Comparison of ENCODE assay signal across 1 cellular context in the genomic region with DNA sequence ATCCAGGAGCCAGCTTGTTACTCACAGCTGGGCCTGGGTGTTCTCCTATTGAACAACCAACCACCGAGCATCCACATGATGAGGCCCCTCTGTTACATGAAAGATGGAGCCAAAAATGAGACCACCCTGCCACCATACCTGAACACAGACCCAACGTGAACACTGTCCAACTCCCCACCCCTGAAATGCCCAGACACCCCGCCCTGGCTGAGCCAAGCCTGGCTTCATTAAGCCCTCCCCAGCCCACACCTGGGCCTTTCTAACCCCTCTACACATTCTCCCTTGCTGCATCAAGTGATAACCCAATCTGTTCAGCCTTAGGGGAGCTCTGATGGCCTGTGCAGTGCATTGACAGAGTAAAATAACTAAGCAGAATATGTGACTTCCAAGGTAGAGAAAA.
TF ChIP-seq lines count a peak whose summit lies in the region.

No MANE protein-coding gene starts in this region.

TF ChIP-seq in GM23338, 12 proteins besides CTCF, POLR2A, EP300 and RAD21 (continued from another document):
- TF ChIP-seq, protein P1, sequence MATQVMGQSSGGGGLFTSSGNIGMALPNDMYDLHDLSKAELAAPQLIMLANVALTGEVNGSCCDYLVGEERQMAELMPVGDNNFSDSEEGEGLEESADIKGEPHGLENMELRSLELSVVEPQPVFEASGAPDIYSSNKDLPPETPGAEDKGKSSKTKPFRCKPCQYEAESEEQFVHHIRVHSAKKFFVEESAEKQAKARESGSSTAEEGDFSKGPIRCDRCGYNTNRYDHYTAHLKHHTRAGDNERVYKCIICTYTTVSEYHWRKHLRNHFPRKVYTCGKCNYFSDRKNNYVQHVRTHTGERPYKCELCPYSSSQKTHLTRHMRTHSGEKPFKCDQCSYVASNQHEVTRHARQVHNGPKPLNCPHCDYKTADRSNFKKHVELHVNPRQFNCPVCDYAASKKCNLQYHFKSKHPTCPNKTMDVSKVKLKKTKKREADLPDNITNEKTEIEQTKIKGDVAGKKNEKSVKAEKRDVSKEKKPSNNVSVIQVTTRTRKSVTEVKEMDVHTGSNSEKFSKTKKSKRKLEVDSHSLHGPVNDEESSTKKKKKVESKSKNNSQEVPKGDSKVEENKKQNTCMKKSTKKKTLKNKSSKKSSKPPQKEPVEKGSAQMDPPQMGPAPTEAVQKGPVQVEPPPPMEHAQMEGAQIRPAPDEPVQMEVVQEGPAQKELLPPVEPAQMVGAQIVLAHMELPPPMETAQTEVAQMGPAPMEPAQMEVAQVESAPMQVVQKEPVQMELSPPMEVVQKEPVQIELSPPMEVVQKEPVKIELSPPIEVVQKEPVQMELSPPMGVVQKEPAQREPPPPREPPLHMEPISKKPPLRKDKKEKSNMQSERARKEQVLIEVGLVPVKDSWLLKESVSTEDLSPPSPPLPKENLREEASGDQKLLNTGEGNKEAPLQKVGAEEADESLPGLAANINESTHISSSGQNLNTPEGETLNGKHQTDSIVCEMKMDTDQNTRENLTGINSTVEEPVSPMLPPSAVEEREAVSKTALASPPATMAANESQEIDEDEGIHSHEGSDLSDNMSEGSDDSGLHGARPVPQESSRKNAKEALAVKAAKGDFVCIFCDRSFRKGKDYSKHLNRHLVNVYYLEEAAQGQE (IDR thresholded peaks at IDR 0.05; ENCODE audit: unreplicated experiment): no peak
- TF ChIP-seq ZNF114 (CRISPR knock-in tag; IDR thresholded peaks at IDR 0.05): no peak
- no peak for TF ChIP-seq POLR2AphosphoS5 (IDR thresholded peaks at IDR 0.05; ENCODE audit: low read depth)
- no peak for TF ChIP-seq JUNB (IDR thresholded peaks at IDR 0.05; ENCODE audit: unreplicated experiment)
- TF ChIP-seq EZH2 (IDR thresholded peaks at IDR 0.05; ENCODE audit: low read depth, unreplicated experiment): no peak
- TF ChIP-seq, protein P2, sequence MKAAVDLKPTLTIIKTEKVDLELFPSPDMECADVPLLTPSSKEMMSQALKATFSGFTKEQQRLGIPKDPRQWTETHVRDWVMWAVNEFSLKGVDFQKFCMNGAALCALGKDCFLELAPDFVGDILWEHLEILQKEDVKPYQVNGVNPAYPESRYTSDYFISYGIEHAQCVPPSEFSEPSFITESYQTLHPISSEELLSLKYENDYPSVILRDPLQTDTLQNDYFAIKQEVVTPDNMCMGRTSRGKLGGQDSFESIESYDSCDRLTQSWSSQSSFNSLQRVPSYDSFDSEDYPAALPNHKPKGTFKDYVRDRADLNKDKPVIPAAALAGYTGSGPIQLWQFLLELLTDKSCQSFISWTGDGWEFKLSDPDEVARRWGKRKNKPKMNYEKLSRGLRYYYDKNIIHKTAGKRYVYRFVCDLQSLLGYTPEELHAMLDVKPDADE (IDR thresholded peaks at IDR 0.05): no peak
- TF ChIP-seq, protein P3, sequence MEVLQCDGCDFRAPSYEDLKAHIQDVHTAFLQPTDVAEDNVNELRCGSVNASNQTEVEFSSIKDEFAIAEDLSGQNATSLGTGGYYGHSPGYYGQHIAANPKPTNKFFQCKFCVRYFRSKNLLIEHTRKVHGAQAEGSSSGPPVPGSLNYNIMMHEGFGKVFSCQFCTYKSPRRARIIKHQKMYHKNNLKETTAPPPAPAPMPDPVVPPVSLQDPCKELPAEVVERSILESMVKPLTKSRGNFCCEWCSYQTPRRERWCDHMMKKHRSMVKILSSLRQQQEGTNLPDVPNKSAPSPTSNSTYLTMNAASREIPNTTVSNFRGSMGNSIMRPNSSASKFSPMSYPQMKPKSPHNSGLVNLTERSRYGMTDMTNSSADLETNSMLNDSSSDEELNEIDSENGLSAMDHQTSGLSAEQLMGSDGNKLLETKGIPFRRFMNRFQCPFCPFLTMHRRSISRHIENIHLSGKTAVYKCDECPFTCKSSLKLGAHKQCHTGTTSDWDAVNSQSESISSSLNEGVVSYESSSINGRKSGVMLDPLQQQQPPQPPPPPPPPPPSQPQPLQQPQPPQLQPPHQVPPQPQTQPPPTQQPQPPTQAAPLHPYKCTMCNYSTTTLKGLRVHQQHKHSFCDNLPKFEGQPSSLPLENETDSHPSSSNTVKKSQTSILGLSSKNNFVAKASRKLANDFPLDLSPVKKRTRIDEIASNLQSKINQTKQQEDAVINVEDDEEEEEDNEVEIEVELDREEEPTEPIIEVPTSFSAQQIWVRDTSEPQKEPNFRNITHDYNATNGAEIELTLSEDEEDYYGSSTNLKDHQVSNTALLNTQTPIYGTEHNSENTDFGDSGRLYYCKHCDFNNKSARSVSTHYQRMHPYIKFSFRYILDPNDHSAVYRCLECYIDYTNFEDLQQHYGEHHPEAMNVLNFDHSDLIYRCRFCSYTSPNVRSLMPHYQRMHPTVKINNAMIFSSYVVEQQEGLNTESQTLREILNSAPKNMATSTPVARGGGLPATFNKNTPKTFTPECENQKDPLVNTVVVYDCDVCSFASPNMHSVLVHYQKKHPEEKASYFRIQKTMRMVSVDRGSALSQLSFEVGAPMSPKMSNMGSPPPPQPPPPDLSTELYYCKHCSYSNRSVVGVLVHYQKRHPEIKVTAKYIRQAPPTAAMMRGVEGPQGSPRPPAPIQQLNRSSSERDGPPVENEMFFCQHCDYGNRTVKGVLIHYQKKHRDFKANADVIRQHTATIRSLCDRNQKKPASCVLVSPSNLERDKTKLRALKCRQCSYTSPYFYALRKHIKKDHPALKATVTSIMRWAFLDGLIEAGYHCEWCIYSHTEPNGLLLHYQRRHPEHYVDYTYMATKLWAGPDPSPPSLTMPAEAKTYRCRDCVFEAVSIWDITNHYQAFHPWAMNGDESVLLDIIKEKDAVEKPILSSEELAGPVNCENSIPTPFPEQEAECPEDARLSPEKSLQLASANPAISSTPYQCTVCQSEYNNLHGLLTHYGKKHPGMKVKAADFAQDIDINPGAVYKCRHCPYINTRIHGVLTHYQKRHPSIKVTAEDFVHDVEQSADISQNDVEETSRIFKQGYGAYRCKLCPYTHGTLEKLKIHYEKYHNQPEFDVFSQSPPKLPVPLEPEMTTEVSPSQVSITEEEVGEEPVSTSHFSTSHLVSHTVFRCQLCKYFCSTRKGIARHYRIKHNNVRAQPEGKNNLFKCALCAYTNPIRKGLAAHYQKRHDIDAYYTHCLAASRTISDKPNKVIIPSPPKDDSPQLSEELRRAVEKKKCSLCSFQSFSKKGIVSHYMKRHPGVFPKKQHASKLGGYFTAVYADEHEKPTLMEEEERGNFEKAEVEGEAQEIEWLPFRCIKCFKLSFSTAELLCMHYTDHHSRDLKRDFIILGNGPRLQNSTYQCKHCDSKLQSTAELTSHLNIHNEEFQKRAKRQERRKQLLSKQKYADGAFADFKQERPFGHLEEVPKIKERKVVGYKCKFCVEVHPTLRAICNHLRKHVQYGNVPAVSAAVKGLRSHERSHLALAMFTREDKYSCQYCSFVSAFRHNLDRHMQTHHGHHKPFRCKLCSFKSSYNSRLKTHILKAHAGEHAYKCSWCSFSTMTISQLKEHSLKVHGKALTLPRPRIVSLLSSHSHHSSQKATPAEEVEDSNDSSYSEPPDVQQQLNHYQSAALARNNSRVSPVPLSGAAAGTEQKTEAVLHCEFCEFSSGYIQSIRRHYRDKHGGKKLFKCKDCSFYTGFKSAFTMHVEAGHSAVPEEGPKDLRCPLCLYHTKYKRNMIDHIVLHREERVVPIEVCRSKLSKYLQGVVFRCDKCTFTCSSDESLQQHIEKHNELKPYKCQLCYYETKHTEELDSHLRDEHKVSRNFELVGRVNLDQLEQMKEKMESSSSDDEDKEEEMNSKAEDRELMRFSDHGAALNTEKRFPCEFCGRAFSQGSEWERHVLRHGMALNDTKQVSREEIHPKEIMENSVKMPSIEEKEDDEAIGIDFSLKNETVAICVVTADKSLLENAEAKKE (CRISPR knock-in tag; IDR thresholded peaks at IDR 0.05): no peak
- no peak for TF ChIP-seq NANOG (IDR thresholded peaks at IDR 0.05; ENCODE audit: borderline replicate concordance)
- TF ChIP-seq EZH2phosphoT487 (IDR thresholded peaks at IDR 0.05; ENCODE audit: unreplicated experiment): no peak
- TF ChIP-seq STAT1 (IDR thresholded peaks at IDR 0.05; ENCODE audit: unreplicated experiment): no peak
- no peak for TF ChIP-seq ZNF331 (CRISPR knock-in tag; IDR thresholded peaks at IDR 0.05; ENCODE audit: low read depth)
